Comparison of ENCODE assay signal across 15 cellular contexts in the genomic region with DNA sequence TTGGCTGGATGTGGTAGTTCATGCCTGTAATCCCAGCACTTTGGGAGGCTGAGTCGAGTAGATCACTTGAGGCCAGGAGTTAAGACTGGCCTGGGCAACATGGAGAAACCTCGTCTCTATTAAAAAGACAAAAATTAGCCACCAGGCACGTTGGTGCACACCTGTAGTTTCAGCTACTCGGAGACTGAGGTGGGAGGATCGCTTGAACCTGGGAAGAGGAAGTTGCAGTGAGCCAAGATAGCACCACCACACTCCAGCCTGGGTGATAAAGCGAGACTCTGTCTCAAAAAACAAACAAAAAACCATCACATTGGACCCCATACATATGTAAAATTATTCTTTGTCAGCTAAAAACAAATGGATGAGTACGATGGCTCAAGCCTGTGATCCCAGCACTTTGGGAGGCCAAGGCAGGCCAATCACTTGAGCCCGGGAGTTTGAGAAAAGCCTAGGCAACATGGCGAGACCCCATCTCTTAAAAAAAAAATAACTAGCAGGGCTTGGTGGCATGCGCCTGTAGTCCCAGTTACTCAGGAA. TPM values are rescaled to one million over a fixed set of nuclear protein-coding genes. Genes with fewer than 3 reads are reported as not detected.
DNase-seq lines count a peak whose midpoint lies in the region; ATAC-seq and TF ChIP-seq lines count a peak whose summit lies in the region.
"Had no signal": no experiment of that assay in that cellular context is flagged by ENCODE, and none has a peak within 500 bp of the region (broad histone marks: within the 10 kb centered on the region; RNA-seq: fewer than 3 reads in every experiment).

No MANE protein-coding gene starts in this region.

- H3K27me3 ChIP-seq in PC-9 (ENCODE audit: insufficient read depth, low read depth) = no peaks in the 10 kb centered on the region
- no peaks in the 10 kb centered on the region for H3K27me3 ChIP-seq in skeletal muscle tissue (ENCODE audit: control insufficient read depth in 3 of 3, insufficient read depth in 3 of 3, low read length in 3 of 3)
- H3K27me3 ChIP-seq in uterus = no peaks in the 10 kb centered on the region

- DNase-seq in PC-9 (no peak), islet precursor cell (peak; percentile 66), uterus (no peak), NCI-H524 treated with DMSO at 0.1 percent for 48 hours (lab: John Stamatoyannopoulos, UW) (no peak)
- no peak for DNase-seq in central memory CD4-positive, alpha-beta T cell
- DNase-seq: ACHN, C1 segment of cervical spinal cord, DMS79 treated with DMSO at 0.1 percent for 48 hours, NCI-H1417 treated with DMSO at 0.1 percent for 48 hours, NCI-H187 treated with DMSO at 0.1 percent for 48 hours, NCI-H226, NCI-H524 had no signal

- no TSS peak for BruUV-seq in PC-9 (replicated peaks; lab: Mats Ljungman, UMichigan)

- CTCF ChIA-PET in PC-9 (lab: Charles Lee) = no interaction called here

- POLR2A ChIA-PET in PC-9 (lab: Charles Lee; ENCODE audit: unreplicated experiment) = no interaction called here

- H3K9me3 ChIP-seq in PC-9 (ENCODE audit: insufficient read depth, low read depth) = no peaks in the 10 kb centered on the region
- H3K9me3 ChIP-seq in skeletal muscle tissue (ENCODE audit: control insufficient read depth in 3 of 3, low read length in 3 of 3) = no peaks in the 10 kb centered on the region
- H3K9me3 ChIP-seq in uterus = no peaks in the 10 kb centered on the region
- H3K9me3 ChIP-seq: HAP-1 had no signal

- TF ChIP-seq CTCF in PC-9 (conservative IDR thresholded peaks at IDR 0.05) (no peak), uterus (IDR thresholded peaks at IDR 0.05) (no peak)

- ATAC-seq in esophagus mucosa = no peak

- H3K27ac ChIP-seq in PC-9 (peak overlapping the region; percentile 18; the same call in 1 of the 2 replicates), skeletal muscle tissue (ENCODE audit: low read depth, low read length) (peak overlapping the region; percentile 22), uterus (peak overlapping the region; percentile 85 to 98)

- H3K4me2 ChIP-seq in PC-9 = no peak overlapping the region

- TF ChIP-seq POLR2A in uterus (IDR thresholded peaks at IDR 0.05) = no peak

- H3K4me3 ChIP-seq in PC-9 = no peak overlapping the region
- H3K4me3 ChIP-seq in skeletal muscle tissue (ENCODE audit: low read length in 3 of 3) = no peak overlapping the region
- no peak overlapping the region for H3K4me3 ChIP-seq in uterus
- H3K4me3 ChIP-seq: HAP-1 had no signal

- no peak overlapping the region for H2AFZ ChIP-seq in PC-9

- H3K79me2 ChIP-seq in PC-9 (ENCODE audit: low read depth) = peaks cover 53% of the 10 kb centered on the region

- H3F3A ChIP-seq in PC-9 (ENCODE audit: insufficient read depth, low read depth) = peaks cover 60% of the 10 kb centered on the region

- no peaks in the 10 kb centered on the region for H4K20me1 ChIP-seq in PC-9 (ENCODE audit: insufficient read depth)

- H3K36me3 ChIP-seq in PC-9 (ENCODE audit: low read depth) = peaks cover 31% of the 10 kb centered on the region
- peaks cover 0 to 2% (median 0%) of the 10 kb centered on the region in 3 donors for H3K36me3 ChIP-seq in skeletal muscle tissue (ENCODE audit: control insufficient read depth in 3 of 3, insufficient read depth in 3 of 3, low read length in 3 of 3)
- no peaks in the 10 kb centered on the region for H3K36me3 ChIP-seq in uterus
- H3K36me3 ChIP-seq: HAP-1 had no signal

- intact Hi-C loops in PC-9 (cut with micrococcal nuclease; ENCODE audit: unreplicated experiment) (no loop called here), uterus (cut with DNase I; ENCODE audit: low total_unique reads) (no loop called here)

- H3K4me1 ChIP-seq in PC-9 (replicated peaks; ENCODE audit: insufficient read depth) = peaks cover 65% of the 10 kb centered on the region
- peaks cover 18 to 38% (median 31%) of the 10 kb centered on the region in 3 donors for H3K4me1 ChIP-seq in skeletal muscle tissue (ENCODE audit: control insufficient read depth in 3 of 3, insufficient read depth in 3 of 3, low read length in 3 of 3)
- peaks cover 8 to 11% of the 10 kb centered on the region in 2 donors for H3K4me1 ChIP-seq in uterus
- H3K4me1 ChIP-seq: HAP-1 had no signal

- H3K9me2 ChIP-seq in PC-9 (ENCODE audit: insufficient read depth) = no peaks in the 10 kb centered on the region

- H3K9ac ChIP-seq in skeletal muscle tissue (ENCODE audit: low read depth in 1 of 3, low read length in 3 of 3) = no peak overlapping the region

RNA-seq across cellular contexts. Expression of a gene that starts 43.9 kb away (rescaled TPM):
- total RNA-seq in PC-9 (2021) (73.1 and 98.6 TPM in 2 replicates), skeletal muscle tissue (54.3 TPM), uterus (100 to 1,000 TPM in 2 of 4 donors, 10 to 100 TPM in 2; 85.0 to 140 (median 116) TPM), esophagus mucosa (53.9 TPM)

Comparison
In these comparisons a context has a peak if more than half of its experiments do, and no peak if none do; other contexts are left out.
1. H3K27ac ChIP-seq: peak in every context shown above with its lines; median percentile 92 in uterus; 22 in skeletal muscle tissue; 18 in PC-9.